Comparison of ENCODE assay signal across 1 cellular context in the genomic region with DNA sequence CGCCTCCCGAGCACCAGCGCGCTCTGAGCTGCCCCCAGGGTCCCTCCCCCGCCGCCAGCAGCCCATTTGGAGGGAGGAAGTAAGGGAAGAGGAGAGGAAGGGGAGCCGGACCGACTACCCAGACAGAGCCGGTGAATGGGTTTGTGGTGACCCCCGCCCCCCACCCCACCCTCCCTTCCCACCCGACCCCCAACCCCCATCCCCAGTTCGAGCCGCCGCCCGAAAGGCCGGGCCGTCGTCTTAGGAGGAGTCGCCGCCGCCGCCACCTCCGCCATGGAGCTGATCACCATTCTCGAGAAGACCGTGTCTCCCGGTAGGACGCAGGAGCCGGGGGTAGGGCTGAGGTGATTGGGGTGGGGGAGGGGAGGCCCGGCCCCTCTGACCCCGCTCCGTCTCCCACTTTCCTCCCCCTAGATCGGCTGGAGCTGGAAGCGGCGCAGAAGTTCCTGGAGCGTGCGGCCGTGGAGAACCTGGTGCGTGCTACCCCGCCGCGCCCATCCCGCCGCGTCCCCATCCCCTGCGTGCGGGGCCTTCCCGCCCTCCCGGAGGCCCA.
TF ChIP-seq lines count a peak whose summit lies in the region.

No MANE protein-coding gene starts in this region.

TF ChIP-seq in HEK293, 187 proteins besides CTCF, POLR2A, EP300 and RAD21 (continued from another document):
- no peak for TF ChIP-seq ZNF23 (tag by site-specific recombination; IDR thresholded peaks at IDR 0.05; ENCODE audit: borderline replicate concordance)
